ENCODE assay signal across 16 cellular contexts in genomic region chr12:30026621-30027234, GRCh38.
DNase-seq lines count a peak whose midpoint lies in the region; ATAC-seq and TF ChIP-seq lines count a peak whose summit lies in the region.
"Had no signal": no experiment of that assay in that cellular context is flagged by ENCODE, and none has a peak within 500 bp of the region (broad histone marks: within the 10 kb centered on the region; RNA-seq: fewer than 3 reads in every experiment).

No MANE protein-coding gene starts in this region.

- in situ Hi-C loops in KBM-7 (cut with MboI; ENCODE audit: low pct_unique_long_range_greater_than_20kb, low sequenced_read_pairs), result no loop called here

- H3K36me3 ChIP-seq in ACC112 (ENCODE audit: insufficient read depth, low read length), result no peaks in the 10 kb centered on the region
- H3K36me3 ChIP-seq: adrenal gland, BLaER1 had no signal

- H3K79me2 ChIP-seq in ACC112 (ENCODE audit: control insufficient read depth, insufficient read depth, low read length, unreplicated experiment), result no peaks in the 10 kb centered on the region

- H3K27me3 ChIP-seq in ACC112 (ENCODE audit: insufficient read depth, low read length), result no peaks in the 10 kb centered on the region
- H3K27me3 ChIP-seq: adrenal gland, BLaER1 had no signal

- DNase-seq in HFF-Myc (ENCODE audit: extremely low read depth, low read depth), result peak; percentile 51
- peak; percentile 50 for DNase-seq in amniotic stem cell (lab: John Stamatoyannopoulos, UW)
- DNase-seq in glomerular endothelial cell (ENCODE audit: extremely low read depth, low read depth, low spot score), result peak; percentile 85
- no peak for DNase-seq in KBM-7
- no peak for DNase-seq in activated CD4-positive, alpha-beta T cell treated with anti-CD3 and anti-CD28 coated beads for 4 hours
- DNase-seq in germinal center (ENCODE audit: low spot score), result no peak
- DNase-seq: adrenal gland; left ventricle myocardium superior; NCI-H1092 treated with DMSO at 0.1 percent for 48 hours; NCI-H748 treated with DMSO at 0.1 percent for 48 hours; stimulated activated CD4-positive, alpha-beta T cell treated with anti-CD3 and anti-CD28 coated beads, Interleukin-4, amount 100 ng/mL, for 1 hour had no signal

- peaks cover 31% of the 10 kb centered on the region for H3K4me1 ChIP-seq in ACC112 (ENCODE audit: control insufficient read depth, insufficient read depth, low read length, unreplicated experiment)
- H3K4me1 ChIP-seq: adrenal gland, BLaER1 had no signal

- H3K4me3 ChIP-seq in ACC112 (ENCODE audit: low read depth, low read length) (no peak overlapping the region), HFF-Myc (replicated peaks; ENCODE audit: low read depth, low read length) (no peak overlapping the region)
- H3K4me3 ChIP-seq: adrenal gland, BLaER1 had no signal

- H3K27ac ChIP-seq in ACC112 (ENCODE audit: low read depth, low read length), result peak overlapping the region; percentile 50
- H3K27ac ChIP-seq: adrenal gland, BLaER1, HL-60 had no signal

- no peak for TF ChIP-seq CTCF in HFF-Myc (IDR thresholded peaks at IDR 0.05; ENCODE audit: low read depth, low read length, missing control alignments)

- no peak for ATAC-seq in HG03457 (IDR thresholded peaks at IDR 0.05; ENCODE audit: unreplicated experiment)
- ATAC-seq: esophagus mucosa, left ventricle myocardium superior had no signal

- no peak overlapping the region for H2AFZ ChIP-seq in ACC112 (ENCODE audit: low read length, unreplicated experiment)

Comparison
In these comparisons a context has a peak if more than half of its experiments do, and no peak if none do; other contexts are left out.
1. DNase-seq: peak in HFF-Myc (single experiment), amniotic stem cell (single experiment) and glomerular endothelial cell (single experiment); none in KBM-7 (single experiment), activated CD4-positive, alpha-beta T cell treated with anti-CD3 and anti-CD28 coated beads for 4 hours (0 of 2) and germinal center (single experiment).